ENCODE assay signal across 9 cellular contexts in genomic region chr1:181094813-181095212, GRCh38. TPM values are rescaled to one million over a fixed set of nuclear protein-coding genes. Genes with fewer than 3 reads are reported as not detected.
DNase-seq lines count a peak whose midpoint lies in the region; ATAC-seq and TF ChIP-seq lines count a peak whose summit lies in the region.
"Had no signal": no experiment of that assay in that cellular context is flagged by ENCODE, and none has a peak within 500 bp of the region (broad histone marks: within the 10 kb centered on the region; RNA-seq: fewer than 3 reads in every experiment).

No MANE protein-coding gene starts in this region.

- peak; percentile 69 for ATAC-seq in left ventricle myocardium superior
- no peak for ATAC-seq in GM18909 (IDR thresholded peaks at IDR 0.05; ENCODE audit: poor library complexity, unreplicated experiment)

- peak overlapping the region; percentile 73 for H3K27ac ChIP-seq in smooth muscle cell (ENCODE audit: low read depth)

- no peak overlapping the region for H3K9ac ChIP-seq in smooth muscle cell (ENCODE audit: low read depth)

- WGBS in smooth muscle cell (ENCODE audit: low lambda C conversion rate), result 28% methylated on average over 3 of the region's 3 CpGs

- H3K9me3 ChIP-seq in smooth muscle cell (replicated peaks; ENCODE audit: low read depth), result no peaks in the 10 kb centered on the region

- H4K20me1 ChIP-seq in smooth muscle cell (ENCODE audit: low read depth), result peaks cover 41% of the 10 kb centered on the region

- H3K79me2 ChIP-seq in smooth muscle cell (ENCODE audit: low read depth), result peaks cover 33% of the 10 kb centered on the region

- no peak overlapping the region for H2AFZ ChIP-seq in smooth muscle cell (ENCODE audit: low read depth)

- no peaks in the 10 kb centered on the region for H3K36me3 ChIP-seq in smooth muscle cell (ENCODE audit: low read depth)

- peaks cover 10% of the 10 kb centered on the region for H3F3A ChIP-seq in smooth muscle cell (ENCODE audit: low read depth)

- peaks cover 61% of the 10 kb centered on the region for H3K4me1 ChIP-seq in smooth muscle cell (ENCODE audit: low read depth)

- intact Hi-C loops in left ventricle myocardium superior (cut with micrococcal nuclease), result no loop called here

- H3K4me3 ChIP-seq in smooth muscle cell, result no peak overlapping the region

- TF ChIP-seq CTCF in smooth muscle cell (IDR thresholded peaks at IDR 0.05; ENCODE audit: borderline replicate concordance, insufficient read depth, poor library complexity, severe bottlenecking), result no peak

- H3K4me2 ChIP-seq in smooth muscle cell, result peak overlapping the region; percentile 64

- H3K27me3 ChIP-seq in smooth muscle cell (ENCODE audit: low read depth), result no peaks in the 10 kb centered on the region

- DNase-seq in GM04504 (ENCODE audit: low read depth), result peak; percentile 86
- DNase-seq in amniotic epithelial cell (ENCODE audit: low read depth), result peak; percentile 91
- no peak for DNase-seq in left ventricle myocardium superior
- DNase-seq in smooth muscle cell (lab: John Stamatoyannopoulos, UW; ENCODE audit: unreplicated experiment), result no peak
- DNase-seq in NCI-H1092 treated with DMSO at 0.1 percent for 48 hours (lab: John Stamatoyannopoulos, UW), result no peak
- DNase-seq in H4 (ENCODE audit: low spot score), result no peak
- DNase-seq in NCI-H2196 (lab: John Stamatoyannopoulos, UW; ENCODE audit: unreplicated experiment), result no peak
- DNase-seq: activated CD4-positive, alpha-beta T cell treated with anti-CD3 and anti-CD28 coated beads, Interleukin-2, amount 50 U/mL, for 1 hour had no signal

RNA-seq across cellular contexts. Expression of gene IER5, which starts 6.3 kb away (rescaled TPM):
- total RNA-seq in left ventricle myocardium superior (15.9 TPM), smooth muscle cell (32.6 and 35.1 TPM in 2 replicates)
- polyA plus RNA-seq in smooth muscle cell, result 39.9 and 56.2 TPM in 2 replicates
- 4.7 and 6.0 TPM in 2 replicates for total RNA-seq in H4 (2014; rRNA removed; shearing (Covaris generic))

Comparison
In these comparisons a context has a peak if more than half of its experiments do, and no peak if none do; other contexts are left out.
1. DNase-seq: peak in GM04504 (single experiment) and amniotic epithelial cell (single experiment); none in left ventricle myocardium superior (single experiment), smooth muscle cell (single experiment), NCI-H1092 treated with DMSO at 0.1 percent for 48 hours (single experiment), H4 (single experiment) and NCI-H2196 (single experiment).